In the genomic region with DNA sequence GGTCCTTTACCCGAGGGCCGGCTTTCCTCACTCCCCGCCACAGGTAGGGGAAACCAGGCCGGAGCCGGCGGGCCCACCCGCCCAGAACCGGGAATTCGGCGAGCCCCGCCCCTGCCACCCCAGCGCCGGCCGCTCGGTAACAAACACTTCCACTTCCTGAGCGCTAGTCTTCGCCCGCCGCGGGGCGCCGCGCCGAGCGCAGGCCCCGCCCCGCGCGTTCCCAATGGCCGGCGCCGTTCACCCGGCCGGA, we compare ENCODE assay signal across 8 cellular contexts. TPM values are rescaled to one million over a fixed set of nuclear protein-coding genes. Genes with fewer than 3 reads are reported as not detected.
DNase-seq lines count a peak whose midpoint lies in the region; ATAC-seq and TF ChIP-seq lines count a peak whose summit lies in the region.

No MANE protein-coding gene starts in this region.

- H3K9me3 Mint-ChIP-seq in IgD-negative memory B cell: no peaks in the 10 kb centered on the region
- H3K9me3 Mint-ChIP-seq in dendritic cell treated with granulocyte-macrophage colony-stimulating factor and Interleukin-4, amounts not matched to agents 40 ng/mL and 50 ng/mL, for 4 days: no peaks in the 10 kb centered on the region
- H3K9me3 Mint-ChIP-seq in osteocyte (ENCODE audit: unreplicated experiment): no peaks in the 10 kb centered on the region

- 0 out of 2 replicates have a peak overlapping the region, but pooled peaks have one; percentile 20 for H2AFZ ChIP-seq in DND-41 (ENCODE audit: low read depth, low read length)

- ATAC-seq in DND-41 (ENCODE audit: insufficient read depth, low read depth): no peak
- ATAC-seq in HG03460 (IDR thresholded peaks at IDR 0.05; ENCODE audit: unreplicated experiment): no peak
- no peak for ATAC-seq in HG02623 (IDR thresholded peaks at IDR 0.05; ENCODE audit: unreplicated experiment)
- no peak for ATAC-seq in HG02970 (IDR thresholded peaks at IDR 0.05; ENCODE audit: low FRiP score, unreplicated experiment)

- peaks cover 45% of the 10 kb centered on the region for H3K36me3 ChIP-seq in DND-41 (ENCODE audit: insufficient read depth, low read length)

- DNase-seq in DND-41 (no peak), osteocyte (ENCODE audit: extremely low spot score, unreplicated experiment) (no peak)
- DNase-seq in stimulated activated CD4-positive, alpha-beta T cell treated with anti-CD3 and anti-CD28 coated beads, Interleukin-4, amount 100 ng/mL, for 4 hours: no peak

- H3K9me3 ChIP-seq in DND-41 (ENCODE audit: insufficient read depth, low read length, severe bottlenecking): no peaks in the 10 kb centered on the region

- H3K4me2 ChIP-seq in DND-41 (ENCODE audit: insufficient read depth, low read length): peak overlapping the region; percentile 100

- peak overlapping the region in 1 of 3 donors; percentile 80 for H3K27ac Mint-ChIP-seq in IgD-negative memory B cell
- H3K27ac Mint-ChIP-seq in dendritic cell treated with granulocyte-macrophage colony-stimulating factor and Interleukin-4, amounts not matched to agents 40 ng/mL and 50 ng/mL, for 4 days: peak overlapping the region; percentile 79
- no peak overlapping the region for H3K27ac Mint-ChIP-seq in osteocyte (ENCODE audit: unreplicated experiment)

- peak overlapping the region; percentile 49 to 98 (median 74) for H3K4me3 Mint-ChIP-seq in IgD-negative memory B cell
- peak overlapping the region; percentile 71 for H3K4me3 Mint-ChIP-seq in dendritic cell treated with granulocyte-macrophage colony-stimulating factor and Interleukin-4, amounts not matched to agents 40 ng/mL and 50 ng/mL, for 4 days
- peak overlapping the region; percentile 63 for H3K4me3 Mint-ChIP-seq in osteocyte (ENCODE audit: unreplicated experiment)

- peak overlapping the region; percentile 18 to 94; a peak in 3 of 4 replicates for H3K4me3 ChIP-seq in DND-41 (ENCODE audit: low read depth in 1 of 2, low read length in 2 of 2)

- no peaks in the 10 kb centered on the region for H3K27me3 ChIP-seq in DND-41 (ENCODE audit: insufficient read depth, low read length, poor library complexity)

- H3K4me1 ChIP-seq in DND-41 (ENCODE audit: insufficient read depth, low read length): peaks cover 69% of the 10 kb centered on the region

- intact Hi-C loops in dendritic cell treated with granulocyte-macrophage colony-stimulating factor and Interleukin-4, amounts not matched to agents 40 ng/mL and 50 ng/mL, for 4 days (cut with micrococcal nuclease): loop anchor here (2.0 kb wide), 1 partner anchor 33 kb away; no protein-coding TSS in a partner anchor

- peak; percentile 4 for TF ChIP-seq CTCF in DND-41 (IDR thresholded peaks at IDR 0.05; ENCODE audit: borderline replicate concordance, extremely low read depth, low read length, poor library complexity, severe bottlenecking)
- peak; percentile 5 for TF ChIP-seq CTCF in osteocyte (IDR thresholded peaks at IDR 0.05)

- peak overlapping the region; percentile 79 for H3K27ac ChIP-seq in DND-41 (ENCODE audit: low read length)

- H3K27me3 Mint-ChIP-seq in IgD-negative memory B cell: no peaks in the 10 kb centered on the region
- H3K27me3 Mint-ChIP-seq in dendritic cell treated with granulocyte-macrophage colony-stimulating factor and Interleukin-4, amounts not matched to agents 40 ng/mL and 50 ng/mL, for 4 days: no peaks in the 10 kb centered on the region
- no peaks in the 10 kb centered on the region for H3K27me3 Mint-ChIP-seq in osteocyte (ENCODE audit: unreplicated experiment)

- H3K4me1 Mint-ChIP-seq in IgD-negative memory B cell (peaks cover 39 to 52% (median 48%) of the 10 kb centered on the region in 3 donors), osteocyte (ENCODE audit: unreplicated experiment) (peaks cover 56% of the 10 kb centered on the region)
- H3K4me1 Mint-ChIP-seq in dendritic cell treated with granulocyte-macrophage colony-stimulating factor and Interleukin-4, amounts not matched to agents 40 ng/mL and 50 ng/mL, for 4 days (ENCODE audit: low read depth): peaks cover 75% of the 10 kb centered on the region

- peak overlapping the region; percentile 98 for H3K9ac ChIP-seq in DND-41 (ENCODE audit: low read depth, low read length)

- H3K36me3 Mint-ChIP-seq in IgD-negative memory B cell: peaks cover 4% of the 10 kb centered on the region
- H3K36me3 Mint-ChIP-seq in dendritic cell treated with granulocyte-macrophage colony-stimulating factor and Interleukin-4, amounts not matched to agents 40 ng/mL and 50 ng/mL, for 4 days (ENCODE audit: low read depth): peaks cover 24% of the 10 kb centered on the region
- peaks cover 17% of the 10 kb centered on the region for H3K36me3 Mint-ChIP-seq in osteocyte (ENCODE audit: unreplicated experiment)

- H3K79me2 ChIP-seq in DND-41 (ENCODE audit: insufficient read depth, low read length): peaks cover 58% of the 10 kb centered on the region

- peaks cover 47% of the 10 kb centered on the region for H4K20me1 ChIP-seq in DND-41 (ENCODE audit: insufficient read depth, low read length)

RNA-seq across cellular contexts. Expression of a gene that starts 0.2 kb away (rescaled TPM):
- 177 TPM for polyA plus RNA-seq in IgD-negative memory B cell
- 117 and 125 TPM in 2 replicates for total RNA-seq in osteocyte

RNA-seq across cellular contexts. Expression of a gene that starts 11.1 kb away (rescaled TPM):
- polyA plus RNA-seq in IgD-negative memory B cell: 76.5 TPM
- not detected in 2 replicates for total RNA-seq in osteocyte

RNA-seq across cellular contexts. Expression of a gene that starts 27.9 kb away (rescaled TPM):
- 24.5 TPM for polyA plus RNA-seq in IgD-negative memory B cell
- total RNA-seq in osteocyte: 48.6 and 52.5 TPM in 2 replicates

RNA-seq across cellular contexts. Expression of a gene that starts 35.5 kb away (rescaled TPM):
- polyA plus RNA-seq in IgD-negative memory B cell: not detected
- total RNA-seq in osteocyte: not detected in 2 replicates
